In the genomic region with DNA sequence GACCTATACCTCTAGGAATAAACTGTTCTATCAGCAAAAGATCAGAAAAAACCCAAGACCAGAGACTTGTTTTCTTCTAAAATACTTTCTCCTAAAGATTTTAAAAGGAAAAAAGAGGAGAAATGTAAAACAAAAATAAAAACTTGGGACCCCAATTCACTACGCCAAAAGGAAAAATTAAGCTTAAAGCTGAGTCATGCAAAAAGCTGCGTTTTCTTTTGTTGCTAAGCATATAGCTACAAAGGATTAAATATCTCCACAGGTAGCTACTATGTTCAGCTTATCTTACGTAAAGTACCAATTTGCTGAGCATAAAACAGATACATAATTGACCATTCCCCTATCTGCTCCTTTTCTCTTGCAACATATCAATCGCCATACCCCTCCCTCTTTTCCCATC, we compare ENCODE assay signal across 25 cellular contexts.
"Had no signal": no experiment of that assay in that cellular context is flagged by ENCODE, and none has a peak within 500 bp of the region (broad histone marks: within the 10 kb centered on the region; RNA-seq: fewer than 3 reads in every experiment).

No MANE protein-coding gene starts in this region.

- DNase-seq: effector CD8-positive, alpha-beta T cell; endodermal cell; foreskin fibroblast; heart left ventricle; left cardiac atrium; left lung; mesendoderm; naive thymus-derived CD8-positive, alpha-beta T cell; nephron progenitor cell; occipital lobe; ovary; posterior cingulate gyrus; psoas muscle; right cardiac atrium; small intestine; stimulated activated CD4-positive, alpha-beta T cell treated with anti-CD3 and anti-CD28 coated beads, Interleukin-15, amount 100 ng/mL, for 24 hours; stimulated activated CD4-positive, alpha-beta T cell treated with anti-CD3 and anti-CD28 coated beads, Interleukin-2, amount 100 ng/mL, for 48 hours; stimulated activated naive B cell treated with anti-CD40 and anti-IgM and Interleukin-4, amounts not matched to agents 10 μg/mL and 1 μg/mL and 100 μg/mL, for 72 hours; upper lobe of left lung had no signal

- H3K4me2 ChIP-seq: hepatocyte had no signal

- H3K27me3 Mint-ChIP-seq: naive thymus-derived CD8-positive, alpha-beta T cell; stimulated activated naive B cell treated with anti-CD40 and anti-IgM and Interleukin-4, amounts not matched to agents 10 μg/mL and 1 μg/mL and 100 μg/mL, for 72 hours; stimulated activated naive CD8-positive, alpha-beta T cell treated with anti-CD3 and anti-CD28 coated beads, Interleukin-15, Interleukin-2, amounts not matched to agents 100 ng/mL and 50 ng/mL, for 24 hours had no signal

- H3K9me3 Mint-ChIP-seq: nephron progenitor cell had no signal

- H3K27me3 ChIP-seq: gastroesophageal sphincter, heart left ventricle, hepatocyte, left lung, ovary, tibial nerve, upper lobe of left lung had no signal

- H3K36me3 Mint-ChIP-seq: naive thymus-derived CD8-positive, alpha-beta T cell; stimulated activated naive B cell treated with anti-CD40 and anti-IgM and Interleukin-4, amounts not matched to agents 10 μg/mL and 1 μg/mL and 100 μg/mL, for 72 hours had no signal

- H3K27ac ChIP-seq: epithelial cell of prostate, gastroesophageal sphincter, heart left ventricle, hepatocyte, left lung, ovary, psoas muscle, thoracic aorta, tibial nerve, upper lobe of left lung had no signal

- H3K4me3 Mint-ChIP-seq: endodermal cell; naive thymus-derived CD8-positive, alpha-beta T cell; nephron progenitor cell; stimulated activated naive B cell treated with anti-CD40 and anti-IgM and Interleukin-4, amounts not matched to agents 10 μg/mL and 1 μg/mL and 100 μg/mL, for 72 hours; stimulated activated naive CD8-positive, alpha-beta T cell treated with anti-CD3 and anti-CD28 coated beads, Interleukin-15, Interleukin-2, amounts not matched to agents 100 ng/mL and 50 ng/mL, for 24 hours had no signal

- H3K27ac Mint-ChIP-seq: endodermal cell; naive thymus-derived CD8-positive, alpha-beta T cell; nephron progenitor cell; stimulated activated naive B cell treated with anti-CD40 and anti-IgM and Interleukin-4, amounts not matched to agents 10 μg/mL and 1 μg/mL and 100 μg/mL, for 72 hours; stimulated activated naive CD8-positive, alpha-beta T cell treated with anti-CD3 and anti-CD28 coated beads, Interleukin-15, Interleukin-2, amounts not matched to agents 100 ng/mL and 50 ng/mL, for 24 hours had no signal

- H3K9me3 ChIP-seq: gastroesophageal sphincter, heart left ventricle, ovary, psoas muscle, thoracic aorta, tibial nerve, upper lobe of left lung had no signal

- H3K4me1 Mint-ChIP-seq: naive thymus-derived CD8-positive, alpha-beta T cell; nephron progenitor cell; stimulated activated naive B cell treated with anti-CD40 and anti-IgM and Interleukin-4, amounts not matched to agents 10 μg/mL and 1 μg/mL and 100 μg/mL, for 72 hours had no signal

- H3K79me2 ChIP-seq: hepatocyte had no signal

- H2AFZ ChIP-seq: hepatocyte had no signal

- H3K4me1 ChIP-seq: gastroesophageal sphincter, heart left ventricle, left lung, psoas muscle, tibial nerve, upper lobe of left lung had no signal
